Comparison of ENCODE assay signal across 10 cellular contexts in the genomic region with DNA sequence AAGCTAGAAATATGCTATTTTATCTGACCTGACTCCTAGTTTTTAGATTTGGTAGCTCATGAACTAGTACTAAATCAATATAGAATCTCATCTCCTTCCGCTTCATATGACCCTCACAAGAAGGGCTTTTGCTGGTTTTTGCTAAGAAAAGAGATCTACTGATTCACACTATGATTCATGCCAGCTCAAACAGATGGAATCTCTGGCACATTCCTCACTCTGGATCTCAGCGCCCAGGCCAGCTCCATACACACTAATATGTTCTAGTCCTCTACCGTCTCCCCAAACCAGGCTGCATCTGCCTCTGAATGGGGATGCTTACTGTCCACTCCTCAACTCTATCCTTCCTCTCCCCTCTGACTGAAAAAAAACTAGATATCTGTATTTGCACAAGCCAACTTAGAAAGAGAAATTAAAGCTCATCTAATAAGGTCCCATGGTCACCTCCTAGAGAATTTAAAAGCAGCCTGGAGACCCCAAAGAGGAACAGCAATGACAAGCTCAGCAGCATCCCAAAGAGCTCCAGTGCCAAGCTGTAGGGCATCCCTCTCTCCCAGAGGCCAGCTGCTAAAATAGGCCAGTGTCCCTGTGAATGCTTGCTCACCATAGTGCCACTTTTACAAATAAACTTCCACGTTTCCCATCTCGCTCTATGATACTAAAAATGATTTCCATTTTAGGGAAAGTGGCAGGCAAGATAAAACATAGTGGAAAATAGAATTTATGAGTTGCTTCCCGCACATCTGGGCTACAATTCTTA.
DNase-seq lines count a peak whose midpoint lies in the region; ATAC-seq and TF ChIP-seq lines count a peak whose summit lies in the region.
"Had no signal": no experiment of that assay in that cellular context is flagged by ENCODE, and none has a peak within 500 bp of the region (broad histone marks: within the 10 kb centered on the region; RNA-seq: fewer than 3 reads in every experiment).

No MANE protein-coding gene starts in this region.

- ATAC-seq in SK-N-SH treated with all-trans-retinoic acid at 6 μM for 48 hours = peak; percentile 99
- ATAC-seq: naive thymus-derived CD8-positive, alpha-beta T cell had no signal

- DNase-seq in ELF-1 (ENCODE audit: low read depth, low spot score) (peak; percentile 21), fibroblast of peridontal ligament (ENCODE audit: extremely low read depth) (peak; percentile 95), pons (ENCODE audit: low spot score) (peak; percentile 38), DMS53 treated with DMSO at 0.1 percent for 48 hours (lab: John Stamatoyannopoulos, UW; ENCODE audit: unreplicated experiment) (no peak), COR-L47 (lab: John Stamatoyannopoulos, UW) (no peak), NCI-H524 treated with DMSO at 0.1 percent for 48 hours (lab: John Stamatoyannopoulos, UW) (no peak)
- DNase-seq in activated effector memory CD4-positive, alpha-beta T cell treated with anti-CD3 and anti-CD28 coated beads, Interleukin-2, amount 50 U/mL, for 16 hours = no peak
- DNase-seq: activated CD8-positive, alpha-beta memory T cell treated with anti-CD3 and anti-CD28 coated beads for 24 hours; naive thymus-derived CD8-positive, alpha-beta T cell had no signal

TF ChIP-seq in SK-N-SH treated with all-trans-retinoic acid at 6 μM for 48 hours, 23 proteins besides CTCF, POLR2A, EP300 and RAD21:
- no peak for TF ChIP-seq TOX (CRISPR knock-in tag; IDR thresholded peaks at IDR 0.05; ENCODE audit: borderline replicate concordance)
- peak; percentile 48; the same call in 1 of the 2 replicates for TF ChIP-seq ZFP3 (CRISPR knock-in tag; IDR thresholded peaks at IDR 0.05)

Comparison
In these comparisons a context has a peak if more than half of its experiments do, and no peak if none do; other contexts are left out.
1. DNase-seq: peak in ELF-1 (single experiment), fibroblast of peridontal ligament (single experiment) and pons (single experiment); none in DMS53 treated with DMSO at 0.1 percent for 48 hours (single experiment), COR-L47 (single experiment), NCI-H524 treated with DMSO at 0.1 percent for 48 hours (single experiment) and activated effector memory CD4-positive, alpha-beta T cell treated with anti-CD3 and anti-CD28 coated beads, Interleukin-2, amount 50 U/mL, for 16 hours (single experiment).